8 cellular contexts compared by ENCODE assay signal in genomic region chr6:155493694-155494143, GRCh38. TPM values are rescaled to one million over a fixed set of nuclear protein-coding genes. Genes with fewer than 3 reads are reported as not detected.
DNase-seq lines count a peak whose midpoint lies in the region; ATAC-seq and TF ChIP-seq lines count a peak whose summit lies in the region.

No MANE protein-coding gene starts in this region.

- CTCF ChIA-PET in MCF 10A (lab: Yijun Ruan, JAX): interaction anchor here (0.7 kb wide), 1 partner anchor 82 kb away, joined by 3 read pairs; no protein-coding TSS in a partner anchor

- peak overlapping the region; percentile 64 for H3K27ac Mint-ChIP-seq in MCF 10A (ENCODE audit: low read depth, unreplicated experiment)

- intact Hi-C loops in MCF 10A (cut with micrococcal nuclease): no loop called here

- no peaks in the 10 kb centered on the region for H3K36me3 Mint-ChIP-seq in MCF 10A (ENCODE audit: insufficient read depth, unreplicated experiment)

- H3K27me3 Mint-ChIP-seq in MCF 10A (ENCODE audit: insufficient read depth, unreplicated experiment): no peaks in the 10 kb centered on the region

- H3K4me3 Mint-ChIP-seq in MCF 10A (ENCODE audit: unreplicated experiment): no peak overlapping the region

- DNase-seq in GM13976 (ENCODE audit: low spot score) (peak; percentile 40), LHCN-M2 (ENCODE audit: low read depth) (peak; percentile 99), MCF 10A (ENCODE audit: unreplicated experiment) (peak; percentile 95), middle frontal gyrus (ENCODE audit: extremely low spot score, low spot score) (peak; percentile 10), C1 segment of cervical spinal cord (lab: John Stamatoyannopoulos, UW) (no peak), SKM-1 (lab: John Stamatoyannopoulos, UW; ENCODE audit: unreplicated experiment) (no peak), GM19238 (ENCODE audit: insufficient read length, low spot score) (no peak)

- POLR2A ChIA-PET in MCF 10A (lab: Yijun Ruan, JAX): interaction anchor here (0.6 to 3.2 kb wide), 3 partner anchors 11 to 35 kb away, joined by 3 to 14 read pairs (median 5); no protein-coding TSS in a partner anchor

- TF ChIP-seq CTCF in GM13976 (IDR thresholded peaks at IDR 0.05; ENCODE audit: borderline replicate concordance, control extremely low read depth, extremely low read depth, insufficient read depth, missing control alignments) (no peak), MCF 10A (IDR thresholded peaks at IDR 0.05; ENCODE audit: unreplicated experiment) (no peak)

- H3K4me1 Mint-ChIP-seq in MCF 10A (ENCODE audit: insufficient read depth, unreplicated experiment): peaks cover 22% of the 10 kb centered on the region

- ATAC-seq in GM21786 (IDR thresholded peaks at IDR 0.05; ENCODE audit: unreplicated experiment): peak; percentile 89

- in situ Hi-C loops in GM13976 (cut with MboI; ENCODE audit: low sequenced_read_pairs, unreplicated experiment): no loop called here

- TSS peak; percentile 19 for BruUV-seq in MCF 10A (replicated peaks; lab: Mats Ljungman, UMichigan)

- no peaks in the 10 kb centered on the region for H3K9me3 Mint-ChIP-seq in MCF 10A (ENCODE audit: unreplicated experiment)

RNA-seq across cellular contexts. Expression of gene NOX3, which starts 38.1 kb away (rescaled TPM):
- total RNA-seq in LHCN-M2 (2014; rRNA removed) (not detected in 2 replicates), MCF 10A (2022) (not detected in 2 replicates)
- polyA plus RNA-seq in LHCN-M2 (2012): not detected

Comparison
In these comparisons a context has a peak if more than half of its experiments do, and no peak if none do; other contexts are left out.
1. DNase-seq: peak in GM13976 (single experiment), LHCN-M2 (single experiment), MCF 10A (single experiment) and middle frontal gyrus (single experiment); none in C1 segment of cervical spinal cord (0 of 14), SKM-1 (single experiment) and GM19238 (single experiment).